20 cellular contexts compared by ENCODE assay signal in genomic region chr10:11682896-11683295, GRCh38. TPM values are rescaled to one million over a fixed set of nuclear protein-coding genes. Genes with fewer than 3 reads are reported as not detected.
DNase-seq lines count a peak whose midpoint lies in the region; ATAC-seq and TF ChIP-seq lines count a peak whose summit lies in the region.
"Had no signal": no experiment of that assay in that cellular context is flagged by ENCODE, and none has a peak within 500 bp of the region (broad histone marks: within the 10 kb centered on the region; RNA-seq: fewer than 3 reads in every experiment).

No MANE protein-coding gene starts in this region.

- peak overlapping the region; percentile 58 for H3K4me3 ChIP-seq in GM06990 (replicated peaks; ENCODE audit: low read depth, low read length)
- peak overlapping the region; percentile 66 for H3K4me3 ChIP-seq in OCI-LY7 (ENCODE audit: low read depth, low read length, poor library complexity, severe bottlenecking)
- H3K4me3 ChIP-seq in retinal pigment epithelial cell (ENCODE audit: low read length), result no peak overlapping the region
- H3K4me3 ChIP-seq: esophagus muscularis mucosa, left lung, MG63, SK-N-MC had no signal

- H3K27ac ChIP-seq in OCI-LY7 (ENCODE audit: low read depth, low read length, poor library complexity, severe bottlenecking) (peak overlapping the region; percentile 100), layer of hippocampus (ENCODE audit: low read depth, low read length) (peak overlapping the region; percentile 20)
- H3K27ac ChIP-seq: esophagus muscularis mucosa, left lung, SK-N-MC had no signal

- peaks cover 27% of the 10 kb centered on the region; the same call in 1 of the 2 replicates for H3K79me2 ChIP-seq in OCI-LY7 (ENCODE audit: insufficient read depth, low read depth, low read length)

- CTCF ChIA-PET in OCI-LY7 (lab: Charles Lee; ENCODE audit: unreplicated experiment), result no interaction called here

- TF ChIP-seq CTCF in GM06990 (IDR thresholded peaks at IDR 0.05; ENCODE audit: insufficient read depth, low read length, poor library complexity, severe bottlenecking) (no peak), OCI-LY7 (conservative IDR thresholded peaks at IDR 0.05; ENCODE audit: low read length) (no peak), retinal pigment epithelial cell (conservative IDR thresholded peaks at IDR 0.05; ENCODE audit: low read depth, low read length) (no peak)

- H3K36me3 ChIP-seq in GM06990 (ENCODE audit: control insufficient read depth, insufficient read depth, low read length) (no peaks in the 10 kb centered on the region), OCI-LY7 (ENCODE audit: insufficient read depth, low read length) (peaks cover 22% of the 10 kb centered on the region; the same call in 1 of the 2 replicates)
- H3K36me3 ChIP-seq: esophagus muscularis mucosa, left lung, MG63 had no signal

- intact Hi-C loops in OCI-LY7 (cut with micrococcal nuclease; ENCODE audit: unreplicated experiment), result loop anchor here (2.0 to 10.0 kb wide), 2 partner anchors 150 to 362 kb away; partner anchors contain the start of gene UPF2

- peak overlapping the region; percentile 19; the same call in 1 of the 2 replicates for H2AFZ ChIP-seq in OCI-LY7 (ENCODE audit: low read length)

- no peaks in the 10 kb centered on the region for H3K9me3 ChIP-seq in OCI-LY7 (ENCODE audit: low read length)
- H3K9me3 ChIP-seq: esophagus muscularis mucosa, left lung, MG63 had no signal

- BruUV-seq in OCI-LY7 (replicated peaks; lab: Mats Ljungman, UMichigan), result no TSS peak

- H4K20me1 ChIP-seq in OCI-LY7 (ENCODE audit: insufficient read depth, low read length), result no peaks in the 10 kb centered on the region

- DNase-seq in GM06990 (ENCODE audit: extremely low read depth, insufficient read length) (no peak), OCI-LY7 (ENCODE audit: low spot score) (no peak), retinal pigment epithelial cell (ENCODE audit: low read depth) (peak; percentile 66), NCI-H2107 (lab: John Stamatoyannopoulos, UW) (no peak), activated gamma-delta T cell (lab: John Stamatoyannopoulos, UW) (no peak), NOMO-1 (lab: John Stamatoyannopoulos, UW; ENCODE audit: unreplicated experiment in 2 of 2) (no peak)
- DNase-seq: activated CD4-positive, alpha-beta T cell treated with anti-CD3 and anti-CD28 coated beads for 4 hours; activated gamma-delta T cell treated with Interleukin-2 at 50 U/mL for 16 hours; amniotic stem cell; DMS 273 treated with DMSO at 0.1 percent for 48 hours; effector CD8-positive, alpha-beta T cell; left lung; MG63; NCI-H1436 treated with DMSO at 0.1 percent for 48 hours; NCI-H226; stimulated activated naive CD8-positive, alpha-beta T cell treated with anti-CD3 and anti-CD28 coated beads, Interleukin-15, amount 100 ng/mL, for 72 hours had no signal

- POLR2A ChIA-PET in OCI-LY7 (lab: Charles Lee), result interaction anchor here (0.6 to 8.4 kb wide), 13 partner anchors 10 to 1538 kb away, joined by 3 to 109 read pairs (median 6); no protein-coding TSS in a partner anchor

- peaks cover 97% of the 10 kb centered on the region for H3K4me1 ChIP-seq in OCI-LY7 (ENCODE audit: insufficient read depth, low read length, poor library complexity, severe bottlenecking)

- H3K4me2 ChIP-seq in OCI-LY7 (ENCODE audit: low read length), result peak overlapping the region; percentile 79

- ATAC-seq in HG02642 (IDR thresholded peaks at IDR 0.05; ENCODE audit: poor library complexity, unreplicated experiment), result no peak
- ATAC-seq: left lung; stimulated activated naive CD8-positive, alpha-beta T cell treated with anti-CD3 and anti-CD28 coated beads, Interleukin-15, amount 100 ng/mL, for 72 hours had no signal

- H3K9me2 ChIP-seq in OCI-LY7 (ENCODE audit: insufficient read depth, low read length), result no peaks in the 10 kb centered on the region

- H3K27me3 ChIP-seq in GM06990 (replicated peaks; ENCODE audit: control insufficient read depth, insufficient read depth, low read length) (no peaks in the 10 kb centered on the region), layer of hippocampus (ENCODE audit: control insufficient read depth, insufficient read depth, low read length) (no peaks in the 10 kb centered on the region)

RNA-seq across cellular contexts. Expression of gene ECHDC3, which starts 59.3 kb away (rescaled TPM):
- total RNA-seq in OCI-LY7 (2014; rRNA removed; shearing (Covaris generic)), result 0.26 TPM in 1 of 2 replicates, not detected in the other
- total RNA-seq in OCI-LY7 (2022), result not detected in 2 replicates
